In genomic region chr2:156466739-156467405, GRCh38 we compare ENCODE assay signal across 11 cellular contexts. TPM values are rescaled to one million over a fixed set of nuclear protein-coding genes. Genes with fewer than 3 reads are reported as not detected.
DNase-seq lines count a peak whose midpoint lies in the region; ATAC-seq, FAIRE-seq and TF ChIP-seq lines count a peak whose summit lies in the region.
"Had no signal": no experiment of that assay in that cellular context is flagged by ENCODE, and none has a peak within 500 bp of the region (broad histone marks: within the 10 kb centered on the region; RNA-seq: fewer than 3 reads in every experiment).

No MANE protein-coding gene starts in this region.

- no peak overlapping the region for H2BK15ac ChIP-seq in mesendoderm (replicated peaks; ENCODE audit: low read depth)

- no peak overlapping the region for H3K9ac ChIP-seq in mesendoderm (ENCODE audit: low read length)

- no peak overlapping the region for H3K23ac ChIP-seq in mesendoderm (ENCODE audit: low read length)

- H2BK5ac ChIP-seq in mesendoderm (ENCODE audit: low read length) = no peak overlapping the region

- H3K27ac Mint-ChIP-seq in activated CD8-positive, alpha-beta memory T cell treated with anti-CD3 and anti-CD28 coated beads, Interleukin-2, amount 10 ng/mL, durations not matched to agents 7 days and 5 days = no peak overlapping the region

- peak overlapping the region; percentile 48 for H3K27ac ChIP-seq in mesendoderm (ENCODE audit: low read depth, low read length)

- H2AK5ac ChIP-seq in mesendoderm (ENCODE audit: low read length) = no peak overlapping the region

- H4K8ac ChIP-seq in mesendoderm (ENCODE audit: low read depth, low read length) = no peak overlapping the region

- H3K36me3 Mint-ChIP-seq in activated CD8-positive, alpha-beta memory T cell treated with anti-CD3 and anti-CD28 coated beads, Interleukin-2, amount 10 ng/mL, durations not matched to agents 7 days and 5 days = peaks cover 18% of the 10 kb centered on the region

- H3K4me3 ChIP-seq in mesendoderm (ENCODE audit: low read length) = no peak overlapping the region

- no peaks in the 10 kb centered on the region for H3K27me3 Mint-ChIP-seq in activated CD8-positive, alpha-beta memory T cell treated with anti-CD3 and anti-CD28 coated beads, Interleukin-2, amount 10 ng/mL, durations not matched to agents 7 days and 5 days
- H3K27me3 Mint-ChIP-seq: CD4-positive, alpha-beta memory T cell had no signal

- H3K79me1 ChIP-seq in mesendoderm (ENCODE audit: low read length) = peaks cover 7% of the 10 kb centered on the region

- TF ChIP-seq POLR2A in GM12892 (IDR thresholded peaks at IDR 0.05; ENCODE audit: low read depth, low read length) = no peak

- no peak for ATAC-seq in activated CD8-positive, alpha-beta memory T cell treated with anti-CD3 and anti-CD28 coated beads, Interleukin-2, amount 10 ng/mL, durations not matched to agents 7 days and 5 days
- ATAC-seq in GM21515 (IDR thresholded peaks at IDR 0.05; ENCODE audit: unreplicated experiment) = no peak
- no peak for ATAC-seq in HG03457 (IDR thresholded peaks at IDR 0.05; ENCODE audit: unreplicated experiment)

- CTCF ChIA-PET in activated CD8-positive, alpha-beta memory T cell treated with anti-CD3 and anti-CD28 coated beads, Interleukin-2, amount 10 ng/mL, durations not matched to agents 7 days and 5 days (lab: Charles Lee) = interaction anchor here (1.6 kb wide), 1 partner anchor 8 kb away, joined by 3 read pairs; no protein-coding TSS in a partner anchor

- no peak overlapping the region for H3K18ac ChIP-seq in mesendoderm (ENCODE audit: low read length)

- peaks cover 5% of the 10 kb centered on the region for H3K79me2 ChIP-seq in mesendoderm (ENCODE audit: control insufficient read depth, insufficient read depth, low read length)

- no peaks in the 10 kb centered on the region for H3K36me3 ChIP-seq in mesendoderm (ENCODE audit: control insufficient read depth, insufficient read depth, low read length)

- peak overlapping the region; percentile 21 for H3K4me3 Mint-ChIP-seq in activated CD8-positive, alpha-beta memory T cell treated with anti-CD3 and anti-CD28 coated beads, Interleukin-2, amount 10 ng/mL, durations not matched to agents 7 days and 5 days

- H3K4me1 ChIP-seq in mesendoderm (ENCODE audit: control insufficient read depth, low read depth, low read length) = no peaks in the 10 kb centered on the region

- no peak overlapping the region for H3K56ac ChIP-seq in mesendoderm (ENCODE audit: low read length)

- H3K4ac ChIP-seq in mesendoderm (ENCODE audit: low read depth, low read length) = no peak overlapping the region

- no peak overlapping the region for H3K4me2 ChIP-seq in mesendoderm (ENCODE audit: low read length)

- WGBS in mesendoderm (ENCODE audit: extremely low coverage, insufficient coverage, low lambda C conversion rate) = no CpG with 5 or more reads among the region's 3 CpGs

- DNase-seq in activated CD8-positive, alpha-beta memory T cell treated with anti-CD3 and anti-CD28 coated beads, Interleukin-2, amount 10 ng/mL, durations not matched to agents 7 days and 5 days = no peak
- no peak for DNase-seq in activated CD8-positive, alpha-beta memory T cell treated with anti-CD3 and anti-CD28 coated beads for 24 hours
- peak; percentile 50 for DNase-seq in dermis blood vessel endothelial cell
- peak; percentile 22 for DNase-seq in mesendoderm
- peak; percentile 50 for DNase-seq in ureter (ENCODE audit: low spot score)
- no peak for DNase-seq in GM12892 (ENCODE audit: insufficient read length)
- DNase-seq: CD4-positive, alpha-beta memory T cell; SIG-M5 had no signal

- no peak overlapping the region for H4K5ac ChIP-seq in mesendoderm (ENCODE audit: low read length)

- H3K27me3 ChIP-seq in mesendoderm (ENCODE audit: insufficient read depth, low read length, poor library complexity) = no peaks in the 10 kb centered on the region

- no peaks in the 10 kb centered on the region for H3K9me3 Mint-ChIP-seq in activated CD8-positive, alpha-beta memory T cell treated with anti-CD3 and anti-CD28 coated beads, Interleukin-2, amount 10 ng/mL, durations not matched to agents 7 days and 5 days (ENCODE audit: low read depth)
- H3K9me3 Mint-ChIP-seq: CD4-positive, alpha-beta memory T cell had no signal

- FAIRE-seq in GM12892 (lab: Jason Lieb, UNC) = no peak
- FAIRE-seq: colon had no signal

- H2BK120ac ChIP-seq in mesendoderm (ENCODE audit: low read depth, low read length) = no peak overlapping the region

- H3K4me1 Mint-ChIP-seq in activated CD8-positive, alpha-beta memory T cell treated with anti-CD3 and anti-CD28 coated beads, Interleukin-2, amount 10 ng/mL, durations not matched to agents 7 days and 5 days = peaks cover 16% of the 10 kb centered on the region

RNA-seq across cellular contexts. Expression of gene GPD2, which starts 30.7 kb away (rescaled TPM):
- 10 to 100 TPM; 23.6 to 26.1 TPM for total RNA-seq in activated CD8-positive, alpha-beta memory T cell treated with anti-CD3 and anti-CD28 coated beads, Interleukin-2, amount 10 ng/mL, durations not matched to agents 7 days and 5 days
- total RNA-seq in dermis blood vessel endothelial cell = 68.1 and 105 TPM in 2 replicates
- polyA plus RNA-seq in mesendoderm (2013, experiment 1 of 2) = 42.8 TPM
- 40.8 TPM for polyA plus RNA-seq in mesendoderm (2013, experiment 2 of 2)
- total RNA-seq in ureter = 58.2 TPM
- polyA plus RNA-seq in GM12892 (2012; ENCODE audit: missing spikeins) = 12.4 TPM

Comparison
In these comparisons a context has a peak if more than half of its experiments do, and no peak if none do; other contexts are left out.
1. DNase-seq: peak in dermis blood vessel endothelial cell (single experiment), mesendoderm (single experiment) and ureter (single experiment); none in activated CD8-positive, alpha-beta memory T cell treated with anti-CD3 and anti-CD28 coated beads, Interleukin-2, amount 10 ng/mL, durations not matched to agents 7 days and 5 days (single experiment), activated CD8-positive, alpha-beta memory T cell treated with anti-CD3 and anti-CD28 coated beads for 24 hours (single experiment) and GM12892 (single experiment).